ENCODE assay signal across 17 cellular contexts in the genomic region with DNA sequence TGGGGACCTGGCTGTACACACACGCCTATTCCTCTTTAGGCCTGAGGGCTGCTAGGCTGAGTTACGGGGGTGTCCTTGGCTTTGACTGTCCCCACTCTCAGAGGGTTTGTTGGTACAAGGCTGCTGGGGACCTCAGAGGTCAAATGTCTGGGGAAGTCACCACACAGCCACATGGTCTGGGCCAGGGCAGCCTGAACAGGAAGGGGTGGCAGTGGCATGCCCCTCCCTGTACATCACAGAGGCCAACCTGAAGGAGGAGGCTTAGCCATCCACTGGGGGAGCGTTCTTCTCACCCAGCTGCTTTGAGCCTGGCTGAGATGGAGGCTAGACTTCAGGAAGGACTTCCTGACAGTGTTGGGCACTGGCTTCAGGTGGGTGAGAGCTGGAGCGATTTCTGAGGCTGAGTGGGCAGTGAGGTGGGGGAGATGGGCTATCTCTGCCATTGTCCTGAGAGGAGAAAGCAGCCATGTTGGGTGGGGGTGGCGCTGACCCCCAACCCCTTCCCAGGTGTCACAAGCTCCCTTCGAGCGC. TPM values are rescaled to one million over a fixed set of nuclear protein-coding genes. Genes with fewer than 3 reads are reported as not detected.
DNase-seq lines count a peak whose midpoint lies in the region; ATAC-seq and TF ChIP-seq lines count a peak whose summit lies in the region.
"Had no signal": no experiment of that assay in that cellular context is flagged by ENCODE, and none has a peak within 500 bp of the region (broad histone marks: within the 10 kb centered on the region; RNA-seq: fewer than 3 reads in every experiment).

No MANE protein-coding gene starts in this region.

- ATAC-seq in Right ventricle myocardium inferior (no peak), natural killer cell (peak; percentile 39 to 75 (median 60)), HG02610 (IDR thresholded peaks at IDR 0.05; ENCODE audit: unreplicated experiment) (no peak), GM21423 (IDR thresholded peaks at IDR 0.05; ENCODE audit: unreplicated experiment) (no peak)
- ATAC-seq: effector memory CD8-positive, alpha-beta T cell; left colon had no signal

- H3K9me3 Mint-ChIP-seq in natural killer cell: no peaks in the 10 kb centered on the region
- H3K9me3 Mint-ChIP-seq: effector memory CD8-positive, alpha-beta T cell had no signal

- H3K27ac ChIP-seq in right atrium auricular region (peak overlapping the region; percentile 77 to 79), caudate nucleus (ENCODE audit: low read depth, low read length) (peak overlapping the region; percentile 86)
- H3K27ac ChIP-seq: neutrophil had no signal

- H3K4me3 ChIP-seq in right atrium auricular region (no peak overlapping the region), BE2C (ENCODE audit: low read depth, low read length) (no peak overlapping the region)

- no peaks in the 10 kb centered on the region for H3K27me3 Mint-ChIP-seq in natural killer cell (ENCODE audit: low read depth in 2 of 2)
- H3K27me3 Mint-ChIP-seq: effector memory CD8-positive, alpha-beta T cell had no signal

- no peaks in the 10 kb centered on the region for H3K36me3 Mint-ChIP-seq in natural killer cell

- H3K36me3 ChIP-seq in right atrium auricular region: peaks cover 41% of the 10 kb centered on the region
- peaks cover 53% of the 10 kb centered on the region for H3K36me3 ChIP-seq in BE2C
- H3K36me3 ChIP-seq: neutrophil had no signal

- H3K4me1 ChIP-seq in right atrium auricular region (peaks cover 0 to 56% of the 10 kb centered on the region in 2 donors), BE2C (peaks cover 15% of the 10 kb centered on the region)

- no peak for DNase-seq in right atrium auricular region (ENCODE audit: low spot score)
- no peak for DNase-seq in Right ventricle myocardium inferior (ENCODE audit: missing footprints)
- no peak for DNase-seq in caudate nucleus (lab: John Stamatoyannopoulos, UW)
- DNase-seq in natural killer cell: no peak
- no peak for DNase-seq in activated gamma-delta T cell (lab: John Stamatoyannopoulos, UW)
- no peak for DNase-seq in BE2C
- DNase-seq: amniotic stem cell; effector memory CD8-positive, alpha-beta T cell; HCEC 1CT; left colon; NCI-H1436; NCI-H526 treated with DMSO at 0.1 percent for 48 hours; SIG-M5; stimulated activated CD4-positive, alpha-beta T cell treated with anti-CD3 and anti-CD28 coated beads, Interleukin-12 subunit alpha, Interleukin-12 subunit beta, amount 100 ng/mL, for 4 hours had no signal

- H3K9me3 ChIP-seq in right atrium auricular region (no peaks in the 10 kb centered on the region), BE2C (no peaks in the 10 kb centered on the region)
- H3K9me3 ChIP-seq: neutrophil had no signal

- peak overlapping the region; percentile 31 for H3K4me3 Mint-ChIP-seq in natural killer cell
- H3K4me3 Mint-ChIP-seq: effector memory CD8-positive, alpha-beta T cell had no signal

- intact Hi-C loops in Right ventricle myocardium inferior (cut with DNase I) (no loop called here), natural killer cell (cut with micrococcal nuclease) (loop anchor here (2.0 kb wide), 1 partner anchor 14 kb away; no protein-coding TSS in a partner anchor)

- no peaks in the 10 kb centered on the region for H3K27me3 ChIP-seq in right atrium auricular region
- no peaks in the 10 kb centered on the region for H3K27me3 ChIP-seq in BE2C

- peaks cover 53 to 68% of the 10 kb centered on the region in 2 donors for H3K4me1 Mint-ChIP-seq in natural killer cell

- no peak for TF ChIP-seq CTCF in right atrium auricular region (IDR thresholded peaks at IDR 0.05)
- no peak for TF ChIP-seq CTCF in natural killer cell (IDR thresholded peaks at IDR 0.05)
- no peak for TF ChIP-seq CTCF in BE2C (IDR thresholded peaks at IDR 0.05; ENCODE audit: low read depth, low read length)

- H3K27ac Mint-ChIP-seq in natural killer cell: peak overlapping the region; percentile 84 to 85

RNA-seq across cellular contexts. Expression of a gene that starts 36.3 kb away (rescaled TPM):
- total RNA-seq in right atrium auricular region: 10 to 100 TPM; 57.9 to 59.5 TPM
- 74.1 TPM for total RNA-seq in Right ventricle myocardium inferior
- 100 to 1,000 TPM in 1 of 3 donors, 10 to 100 TPM in 2; 75.6 to 124 (median 84.8) TPM for total RNA-seq in natural killer cell
- 263 TPM for polyA plus RNA-seq in BE2C (2012; ENCODE audit: insufficient read depth, insufficient read length, low read depth)

Comparison
In these comparisons a context has a peak if more than half of its experiments do, and no peak if none do; other contexts are left out.
1. ATAC-seq: peak in natural killer cell (3 of 3); none in Right ventricle myocardium inferior (single experiment), HG02610 (single experiment) and GM21423 (single experiment).